8 cellular contexts compared by ENCODE assay signal in the genomic region with DNA sequence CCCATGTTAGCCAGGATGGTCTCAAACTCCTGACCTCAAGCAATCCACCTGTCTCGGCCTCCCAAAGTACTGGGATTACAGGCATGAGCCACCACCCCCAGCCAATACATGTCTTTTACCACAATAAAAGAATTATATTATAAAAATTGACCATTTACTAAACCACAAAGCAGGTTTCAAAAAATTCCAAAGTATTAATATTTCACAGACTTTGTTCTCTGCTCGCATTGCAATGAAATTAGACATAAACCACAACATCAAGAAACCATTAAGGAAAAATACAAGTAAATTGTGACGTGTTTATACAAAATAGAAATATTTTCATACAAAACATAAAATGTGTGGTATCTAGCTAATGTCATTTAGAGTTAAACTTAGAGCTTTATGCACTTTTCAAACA.
"Had no signal": no experiment of that assay in that cellular context is flagged by ENCODE, and none has a peak within 500 bp of the region (broad histone marks: within the 10 kb centered on the region; RNA-seq: fewer than 3 reads in every experiment).

No MANE protein-coding gene starts in this region.

- FAIRE-seq: HTR-8/SVneo, K562 had no signal

- H3K9me3 Mint-ChIP-seq: GM23338, HFFc6 had no signal

- ATAC-seq: GM23338, HCT116, K562 had no signal

- H3K27ac Mint-ChIP-seq: GM23338, HFFc6 had no signal

- DNase-seq: H7, HFFc6, IMR-90, KG1 had no signal

- H3K4me3 Mint-ChIP-seq: GM23338, HFFc6 had no signal
